14 cellular contexts compared by ENCODE assay signal in genomic region chr1:113459279-113459678, GRCh38.
"Had no signal": no experiment of that assay in that cellular context is flagged by ENCODE, and none has a peak within 500 bp of the region (broad histone marks: within the 10 kb centered on the region; RNA-seq: fewer than 3 reads in every experiment).

No MANE protein-coding gene starts in this region.

- FAIRE-seq: endothelial cell of umbilical vein had no signal

- H3K4me3 ChIP-seq: lower lobe of right lung, psoas muscle, sigmoid colon had no signal

- DNase-seq: activated CD4-positive, alpha-beta memory T cell treated with anti-CD3 and anti-CD28 coated beads, Interleukin-2, amount 10 ng/mL, durations not matched to agents 7 days and 5 days; activated CD4-positive, alpha-beta T cell treated with anti-CD3 and anti-CD28 coated beads for 4 hours; activated effector memory CD4-positive, alpha-beta T cell treated with Interleukin-2 at 50 U/mL for 16 hours; activated T-cell treated with anti-CD3 and anti-CD28 coated beads, Interleukin-2, amount 50 U/mL, for 4 hours; amniotic stem cell; cortex of kidney; effector CD8-positive, alpha-beta T cell; foreskin keratinocyte; left cardiac atrium; lower lobe of right lung; psoas muscle; sigmoid colon; T-helper 2 cell had no signal
